9 cellular contexts compared by ENCODE assay signal in the genomic region with DNA sequence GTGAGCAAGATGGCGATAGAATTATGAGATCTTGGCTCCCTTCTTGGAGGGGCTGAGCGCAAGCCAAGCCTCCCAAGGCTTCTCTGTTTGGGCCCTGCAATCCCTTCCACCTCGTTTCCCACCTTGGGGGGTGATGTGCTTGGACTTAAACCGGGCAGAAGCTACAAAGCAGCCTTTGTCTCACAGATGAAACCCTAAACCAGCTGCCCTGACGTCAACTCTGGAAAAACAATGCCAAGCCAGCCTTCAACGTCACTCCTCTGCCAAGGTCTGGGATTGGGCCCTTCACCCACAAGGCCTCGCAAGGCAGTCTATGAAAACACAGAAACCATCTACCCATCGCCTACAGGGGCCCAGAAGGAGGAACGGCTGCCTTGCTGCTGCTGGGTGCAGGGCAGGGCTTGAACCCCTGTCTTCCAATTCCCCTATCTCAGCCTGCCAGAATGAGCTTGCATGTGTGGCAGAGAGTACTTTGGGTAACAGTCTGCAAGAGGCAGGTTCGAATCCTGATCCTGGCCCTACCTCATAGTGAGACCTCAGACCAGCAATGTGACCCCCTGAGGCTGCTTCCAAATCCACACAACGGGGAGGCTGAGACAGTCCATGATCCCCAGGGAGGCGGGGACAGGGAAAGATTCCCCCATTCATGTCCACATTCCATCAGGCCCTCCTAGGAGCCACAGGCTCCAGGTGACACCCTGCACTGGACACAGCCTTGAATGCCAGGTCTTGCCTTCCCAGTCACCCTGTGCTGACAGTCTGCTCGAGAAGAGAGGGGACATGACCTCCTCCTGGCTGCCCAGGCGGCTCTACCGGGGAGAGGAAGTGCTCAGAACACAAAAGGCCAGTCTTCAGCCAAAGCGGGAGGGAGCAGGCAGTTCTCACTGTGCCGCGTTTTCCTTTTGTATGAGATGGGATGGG. TPM values are rescaled to one million over a fixed set of nuclear protein-coding genes. Genes with fewer than 3 reads are reported as not detected.
A peak's percentile ranks its signal among the peaks of the same experiment; 100 is the strongest.
DNase-seq lines count a peak whose midpoint lies in the region; ATAC-seq and TF ChIP-seq lines count a peak whose summit lies in the region.
"Had no signal": no experiment of that assay in that cellular context is flagged by ENCODE, and none has a peak within 500 bp of the region (broad histone marks: within the 10 kb centered on the region; RNA-seq: fewer than 3 reads in every experiment).

No MANE protein-coding gene starts in this region.

- H3K4me1 ChIP-seq in osteoblast (ENCODE audit: insufficient read depth, low read length) = peaks cover 34% of the 10 kb centered on the region

- TF ChIP-seq CTCF in fibroblast of the aortic adventitia (IDR thresholded peaks at IDR 0.05; ENCODE audit: insufficient read depth, low read length) (no peak), osteoblast (IDR thresholded peaks at IDR 0.05; ENCODE audit: extremely low read depth, low read depth, low read length) (no peak)

- no peak overlapping the region for H3K4me3 ChIP-seq in fibroblast of the aortic adventitia (ENCODE audit: low read depth, low read length)
- H3K4me3 ChIP-seq in osteoblast (ENCODE audit: insufficient read depth, low read length) = peak overlapping the region; percentile 7

- H4K20me1 ChIP-seq in osteoblast (ENCODE audit: insufficient read depth, low read length) = peaks cover 42% of the 10 kb centered on the region

- DNase-seq in DMS153 treated with DMSO at 0.1 percent for 48 hours (lab: John Stamatoyannopoulos, UW; ENCODE audit: unreplicated experiment) (peak; percentile 18), SHP77 (lab: John Stamatoyannopoulos, UW) (peak; percentile 81 to 90), fibroblast of the aortic adventitia (ENCODE audit: low read depth) (peak; percentile 36), osteoblast (ENCODE audit: insufficient read length, low spot score, missing footprints) (peak; percentile 98)
- DNase-seq: activated CD4-positive, alpha-beta T cell treated with anti-CD3 and anti-CD28 coated beads, Interleukin-2, amount 50 U/mL, for 1 hour had no signal

- peak overlapping the region; percentile 89 for H3K27ac ChIP-seq in osteoblast (ENCODE audit: low read depth, low read length)

- peaks cover 93% of the 10 kb centered on the region for H3K79me2 ChIP-seq in osteoblast (ENCODE audit: insufficient read depth, low read length)

- peak overlapping the region; percentile 29 for H3K4me2 ChIP-seq in osteoblast (ENCODE audit: insufficient read depth, low read length)

- H3K9me3 ChIP-seq in osteoblast (ENCODE audit: low read depth, low read length) = no peaks in the 10 kb centered on the region

- ATAC-seq in GM21528 (IDR thresholded peaks at IDR 0.05; ENCODE audit: low FRiP score, unreplicated experiment) = no peak
- ATAC-seq in GM19023 (IDR thresholded peaks at IDR 0.05; ENCODE audit: unreplicated experiment) = no peak
- ATAC-seq in HG02571 (IDR thresholded peaks at IDR 0.05; ENCODE audit: unreplicated experiment) = no peak
- no peak for ATAC-seq in GM21381 (IDR thresholded peaks at IDR 0.05; ENCODE audit: unreplicated experiment)

- peaks cover 5% of the 10 kb centered on the region for H3K36me3 ChIP-seq in osteoblast (ENCODE audit: insufficient read depth, low read length)

- H2AFZ ChIP-seq in osteoblast (ENCODE audit: low read length) = peak overlapping the region; percentile 28

- H3K27me3 ChIP-seq in osteoblast (ENCODE audit: insufficient read depth, low read length) = no peaks in the 10 kb centered on the region

RNA-seq across cellular contexts. Expression of a gene that starts 15.0 kb away (rescaled TPM):
- total RNA-seq in fibroblast of the aortic adventitia (ENCODE audit: low replicate concordance) (3.3 and 23.4 TPM in 2 replicates), osteoblast (6.8 and 10.9 TPM in 2 replicates)

RNA-seq across cellular contexts. Expression of a gene that starts 39.1 kb away (rescaled TPM):
- total RNA-seq in fibroblast of the aortic adventitia (ENCODE audit: low replicate concordance) (7.8 and 9.5 TPM in 2 replicates), osteoblast (28.6 and 31.8 TPM in 2 replicates)

Comparison
In these comparisons a context has a peak if more than half of its experiments do, and no peak if none do; other contexts are left out.
1. DNase-seq: peak in every context shown above with its lines; median percentile 98 in osteoblast; 86 in SHP77; 36 in fibroblast of the aortic adventitia; 18 in DMS153 treated with DMSO at 0.1 percent for 48 hours.